8 cellular contexts compared by ENCODE assay signal in genomic region chr13:110712081-110712848, GRCh38. TPM values are rescaled to one million over a fixed set of nuclear protein-coding genes. Genes with fewer than 3 reads are reported as not detected.
DNase-seq lines count a peak whose midpoint lies in the region; ATAC-seq and TF ChIP-seq lines count a peak whose summit lies in the region.

No MANE protein-coding gene starts in this region.

- H3K27me3 ChIP-seq in mucosa of rectum (ENCODE audit: control insufficient read depth in 2 of 2, insufficient read depth in 2 of 2, low read length in 2 of 2): no peaks in the 10 kb centered on the region

- no peaks in the 10 kb centered on the region for H3K36me3 Mint-ChIP-seq in activated T-cell treated with anti-CD3 and anti-CD28 coated beads, Interleukin-2, amount 50 U/mL, for 4 hours (ENCODE audit: insufficient read depth)

- H3K27me3 Mint-ChIP-seq in activated T-cell treated with anti-CD3 and anti-CD28 coated beads, Interleukin-2, amount 50 U/mL, for 4 hours (ENCODE audit: low read depth): no peaks in the 10 kb centered on the region

- no peaks in the 10 kb centered on the region for H3K9me3 Mint-ChIP-seq in activated T-cell treated with anti-CD3 and anti-CD28 coated beads, Interleukin-2, amount 50 U/mL, for 4 hours

- H3K9me3 ChIP-seq in mucosa of rectum (ENCODE audit: control insufficient read depth in 2 of 2, low read length in 2 of 2): no peaks in the 10 kb centered on the region

- peaks cover 19% of the 10 kb centered on the region for H3K4me1 Mint-ChIP-seq in activated T-cell treated with anti-CD3 and anti-CD28 coated beads, Interleukin-2, amount 50 U/mL, for 4 hours (ENCODE audit: low read depth)

- peaks cover 13 to 15% of the 10 kb centered on the region in 2 donors for H3K4me1 ChIP-seq in mucosa of rectum (ENCODE audit: control insufficient read depth in 2 of 2, insufficient read depth in 2 of 2, low read length in 2 of 2)

- H3K4me3 Mint-ChIP-seq in activated T-cell treated with anti-CD3 and anti-CD28 coated beads, Interleukin-2, amount 50 U/mL, for 4 hours: peak overlapping the region; percentile 99

- peak; percentile 25 for ATAC-seq in GM21515 (IDR thresholded peaks at IDR 0.05; ENCODE audit: unreplicated experiment)
- ATAC-seq in activated T-cell treated with anti-CD3 and anti-CD28 coated beads, Interleukin-2, amount 50 U/mL, for 4 hours: peak; percentile 36 to 38

- DNase-seq in DMS 273 (lab: John Stamatoyannopoulos, UW; ENCODE audit: unreplicated experiment) (peak; percentile 94), HuH-7.5 (ENCODE audit: low spot score) (peak; percentile 47), OCI-M1 (lab: John Stamatoyannopoulos, UW) (peak; percentile 93), erythroblast (lab: John Stamatoyannopoulos, UW) (peak; percentile 91 to 93)
- peak; percentile 88 for DNase-seq in activated T-cell treated with anti-CD3 and anti-CD28 coated beads, Interleukin-2, amount 50 U/mL, for 4 hours
- DNase-seq in stimulated activated CD8-positive, alpha-beta memory T cell treated with anti-CD3 and anti-CD28 coated beads, Interleukin-4, amount 100 ng/mL, for 48 hours: peak; percentile 88

- no peaks in the 10 kb centered on the region for H3K36me3 ChIP-seq in mucosa of rectum (ENCODE audit: control insufficient read depth in 2 of 2, insufficient read depth in 2 of 2, low read length in 2 of 2)

- H3K9ac ChIP-seq in mucosa of rectum (ENCODE audit: low read depth in 1 of 2, low read length in 2 of 2): peak overlapping the region; percentile 98 to 99

- H3K27ac ChIP-seq in mucosa of rectum (ENCODE audit: low read depth in 2 of 2, low read length in 2 of 2): peak overlapping the region; percentile 100

- TF ChIP-seq POLR2A in erythroblast (IDR thresholded peaks at IDR 0.05; ENCODE audit: low read length): peak; percentile 89

- peak overlapping the region; percentile 96 to 99 for H3K4me3 ChIP-seq in mucosa of rectum (ENCODE audit: low read length in 2 of 2)

RNA-seq across cellular contexts. Expression of gene ING1, which starts 1.2 kb away (rescaled TPM):
- total RNA-seq in activated T-cell treated with anti-CD3 and anti-CD28 coated beads, Interleukin-2, amount 50 U/mL, for 4 hours: 10 to 100 TPM; 16.9 to 17.7 (median 17.5) TPM

RNA-seq across cellular contexts. Expression of gene CARS2, which starts 6.3 kb away (rescaled TPM):
- total RNA-seq in activated T-cell treated with anti-CD3 and anti-CD28 coated beads, Interleukin-2, amount 50 U/mL, for 4 hours: 10 to 100 TPM; 72.6 to 97.4 (median 80.3) TPM

Comparison
In these comparisons a context has a peak if more than half of its experiments do, and no peak if none do; other contexts are left out.
1. Peak in every context shown above with its lines: DNase-seq, ATAC-seq, H3K4me3 ChIP-seq and H3K27ac ChIP-seq.